In the genomic region with DNA sequence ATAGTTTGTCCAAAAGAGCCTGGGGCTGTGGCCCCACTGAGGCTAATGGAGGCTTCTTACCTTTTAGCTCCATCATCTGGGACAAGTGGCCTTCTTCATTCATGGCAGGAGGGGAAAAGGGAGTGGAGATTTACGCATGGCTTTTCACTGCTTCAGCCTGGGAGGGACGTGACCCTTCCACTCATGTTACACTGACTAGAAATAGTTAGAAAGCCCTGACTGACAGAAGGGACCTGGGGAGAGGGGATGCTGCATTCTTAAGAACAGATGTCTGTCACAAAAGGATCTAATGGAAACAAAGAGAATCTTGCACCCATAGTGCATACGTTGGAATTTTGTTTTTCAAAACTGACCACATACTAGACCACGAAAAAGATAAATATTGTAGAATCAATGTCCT, we compare ENCODE assay signal across 26 cellular contexts.
"Had no signal": no experiment of that assay in that cellular context is flagged by ENCODE, and none has a peak within 500 bp of the region (broad histone marks: within the 10 kb centered on the region; RNA-seq: fewer than 3 reads in every experiment).

No MANE protein-coding gene starts in this region.

- H3K36me3 Mint-ChIP-seq: mesothelial cell of epicardium had no signal

- H3K4me1 Mint-ChIP-seq: endodermal cell, mesothelial cell of epicardium had no signal

- ATAC-seq: effector memory CD8-positive, alpha-beta T cell; esophagus mucosa; gastrocnemius medialis; heart right ventricle; left colon; left lung; left ventricle myocardium superior; lower lobe of right lung; mucosa of descending colon had no signal

- H3K27ac Mint-ChIP-seq: dendritic cell treated with granulocyte-macrophage colony-stimulating factor and Interleukin-4, amounts not matched to agents 40 ng/mL and 50 ng/mL, for 4 days; effector memory CD8-positive, alpha-beta T cell; endodermal cell; mesothelial cell of epicardium had no signal

- H3K4me3 Mint-ChIP-seq: dendritic cell treated with granulocyte-macrophage colony-stimulating factor and Interleukin-4, amounts not matched to agents 40 ng/mL and 50 ng/mL, for 4 days; effector memory CD8-positive, alpha-beta T cell; endodermal cell; mesothelial cell of epicardium had no signal

- DNase-seq: colonic mucosa; cortex of kidney; effector CD8-positive, alpha-beta T cell; effector memory CD8-positive, alpha-beta T cell; endodermal cell; erythroblast; esophagus squamous epithelium; foreskin fibroblast; foreskin melanocyte; gastrocnemius medialis; glutamatergic neuron; head of caudate nucleus; heart right ventricle; hippocampal formation; islet precursor cell; kidney; kidney glomerular epithelial cell; left colon; left lung; left ventricle myocardium superior; lower lobe of right lung; mesenchymal stem cell; mucosa of descending colon had no signal

- H3K9me3 Mint-ChIP-seq: dendritic cell treated with granulocyte-macrophage colony-stimulating factor and Interleukin-4, amounts not matched to agents 40 ng/mL and 50 ng/mL, for 4 days had no signal
